ENCODE assay signal across 8 cellular contexts in the genomic region with DNA sequence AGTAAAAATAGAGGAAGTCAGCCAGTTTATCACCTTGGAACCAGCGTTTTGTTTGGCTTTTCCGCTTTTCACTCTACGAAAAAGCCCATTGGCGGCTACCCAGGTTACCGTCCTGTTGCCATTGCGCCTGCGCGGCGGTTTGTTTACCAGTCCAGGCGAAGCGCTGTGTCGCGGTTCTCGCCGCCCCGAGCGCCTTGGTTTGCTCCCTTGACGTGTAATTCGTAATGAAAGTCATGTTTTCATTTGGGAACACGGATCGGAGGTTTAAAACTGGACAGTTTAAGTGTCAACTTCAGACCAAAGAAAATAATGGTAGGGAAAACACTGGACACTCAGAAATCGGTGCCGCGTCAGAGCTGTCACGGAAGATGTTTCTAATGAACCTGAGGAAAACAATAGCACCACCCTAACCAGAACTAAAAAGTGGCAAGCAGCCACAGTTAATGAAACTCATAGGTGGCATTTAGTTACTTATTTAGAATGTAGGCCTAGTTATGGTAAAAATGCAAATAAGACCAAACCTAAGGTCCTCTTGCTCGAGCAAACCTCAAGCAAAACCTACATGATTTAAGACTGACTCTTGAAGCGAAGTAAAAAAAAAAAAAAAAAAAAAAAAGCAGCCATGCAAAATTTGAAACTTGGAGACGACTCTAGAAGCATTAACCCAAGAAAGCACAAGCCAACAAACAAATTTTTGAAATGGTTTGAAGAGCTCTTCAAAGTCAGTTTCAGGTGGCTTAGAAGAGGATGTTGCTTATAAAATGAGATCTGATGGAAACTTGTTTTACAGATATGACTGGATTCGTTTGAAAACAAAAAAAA. TPM values are rescaled to one million over a fixed set of nuclear protein-coding genes. Genes with fewer than 3 reads are reported as not detected.
DNase-seq lines count a peak whose midpoint lies in the region; ATAC-seq and TF ChIP-seq lines count a peak whose summit lies in the region.

No MANE protein-coding gene starts in this region.

- H3K9ac ChIP-seq in colonic mucosa (ENCODE audit: low read depth in 2 of 2, low read length in 2 of 2): peak overlapping the region; percentile 20 to 81

- TF ChIP-seq CTCF in AG04449 (IDR thresholded peaks at IDR 0.05; ENCODE audit: insufficient read depth, low read length, missing control alignments) (no peak), colonic mucosa (IDR thresholded peaks at IDR 0.05) (no peak)

- POLR2A ChIA-PET in AG04449 (lab: Yijun Ruan, JAX): interaction anchor here (0.7 kb wide), 1 partner anchor 497 kb away, joined by 3 read pairs; no protein-coding TSS in a partner anchor

- DNase-seq in AG04449 (ENCODE audit: low read depth, low spot score) (peak; percentile 17), NCI-H446 (lab: John Stamatoyannopoulos, UW) (peak; percentile 54 to 87), colonic mucosa (peak; percentile 95), left kidney (ENCODE audit: low read depth, low spot score) (peak; percentile 97)
- peak; percentile 92 for DNase-seq in activated CD4-positive, alpha-beta T cell treated with anti-CD3 and anti-CD28 coated beads for 48 hours
- DNase-seq in stimulated activated CD4-positive, alpha-beta T cell treated with anti-CD3 and anti-CD28 coated beads, Interleukin-2, amount 100 ng/mL, for 24 hours: peak; percentile 88 to 90

- peak; percentile 72 for ATAC-seq in GM18909 (IDR thresholded peaks at IDR 0.05; ENCODE audit: poor library complexity, unreplicated experiment)
- ATAC-seq in HG03175 (IDR thresholded peaks at IDR 0.05; ENCODE audit: unreplicated experiment): peak; percentile 79

- CTCF ChIA-PET in AG04449 (lab: Yijun Ruan, JAX): interaction anchor here (0.6 to 3.1 kb wide), 7 partner anchors 8 to 340 kb away, joined by 3 to 28 read pairs (median 4); a partner anchor contains a TSS

- intact Hi-C loops in colonic mucosa (cut with DNase I): no loop called here

- peak overlapping the region; percentile 91 for H3K27ac ChIP-seq in colonic mucosa

- no peaks in the 10 kb centered on the region for H3K36me3 ChIP-seq in colonic mucosa

- H3K4me1 ChIP-seq in colonic mucosa: no peaks in the 10 kb centered on the region

- H3K27me3 ChIP-seq in colonic mucosa: no peaks in the 10 kb centered on the region

- H3K9me3 ChIP-seq in colonic mucosa: no peaks in the 10 kb centered on the region

- H3K4me3 ChIP-seq in AG04449 (ENCODE audit: low read depth, low read length): peak overlapping the region; percentile 64
- H3K4me3 ChIP-seq in colonic mucosa: peak overlapping the region; percentile 37

RNA-seq across cellular contexts. Expression of a gene that starts 0.8 kb away (rescaled TPM):
- total RNA-seq in colonic mucosa: under 1 TPM; 0.74 to 0.96 TPM

RNA-seq across cellular contexts. Expression of a gene that starts 20.4 kb away (rescaled TPM):
- 10 to 100 TPM; 52.1 to 54.0 TPM for total RNA-seq in colonic mucosa

Comparison
In these comparisons a context has a peak if more than half of its experiments do, and no peak if none do; other contexts are left out.
1. Peak in every context shown above with its lines: DNase-seq, ATAC-seq, H3K4me3 ChIP-seq and H3K27ac ChIP-seq.
2. DNase-seq: peak in every context shown above with its lines; median percentile 97 in left kidney; 95 in colonic mucosa; 92 in activated CD4-positive, alpha-beta T cell treated with anti-CD3 and anti-CD28 coated beads for 48 hours; 89 in stimulated activated CD4-positive, alpha-beta T cell treated with anti-CD3 and anti-CD28 coated beads, Interleukin-2, amount 100 ng/mL, for 24 hours; 70 in NCI-H446; 17 in AG04449.